8 cellular contexts compared by ENCODE assay signal in genomic region chr15:40471778-40472130, GRCh38. TPM values are rescaled to one million over a fixed set of nuclear protein-coding genes. Genes with fewer than 3 reads are reported as not detected.
DNase-seq lines count a peak whose midpoint lies in the region; ATAC-seq and TF ChIP-seq lines count a peak whose summit lies in the region.

No MANE protein-coding gene starts in this region.

- H3K36me3 Mint-ChIP-seq in T-helper 1 cell treated with Interleukin-12 subunit alpha and Interleukin-12 subunit beta and Interleukin-4 antibody, amounts not matched to agents 30 μg/mL and 1 μg/mL, for 36 hours (ENCODE audit: low read depth): peaks cover 3% of the 10 kb centered on the region
- peaks cover 0 to 3% (median 0%) of the 10 kb centered on the region in 3 donors for H3K36me3 Mint-ChIP-seq in naive thymus-derived CD8-positive, alpha-beta T cell

- peak overlapping the region; percentile 87 for H3K27ac Mint-ChIP-seq in T-helper 1 cell treated with Interleukin-12 subunit alpha and Interleukin-12 subunit beta and Interleukin-4 antibody, amounts not matched to agents 30 μg/mL and 1 μg/mL, for 36 hours
- peak overlapping the region; percentile 58 to 97 (median 87) for H3K27ac Mint-ChIP-seq in naive thymus-derived CD8-positive, alpha-beta T cell

- H3K4me3 Mint-ChIP-seq in T-helper 1 cell treated with Interleukin-12 subunit alpha and Interleukin-12 subunit beta and Interleukin-4 antibody, amounts not matched to agents 30 μg/mL and 1 μg/mL, for 36 hours: peak overlapping the region; percentile 85
- H3K4me3 Mint-ChIP-seq in naive thymus-derived CD8-positive, alpha-beta T cell: peak overlapping the region; percentile 81 to 92 (median 88)

- DNase-seq in GM10266 (ENCODE audit: extremely low spot score) (peak; percentile 44), posterior vena cava (ENCODE audit: low spot score) (no peak), NCI-H187 (lab: John Stamatoyannopoulos, UW) (no peak), putamen (ENCODE audit: low spot score) (no peak)
- peak in 2 of 10 donors; percentile 24 to 29 for DNase-seq in naive thymus-derived CD8-positive, alpha-beta T cell

- H3K27ac ChIP-seq in esophagus (ENCODE audit: low read depth in 2 of 2, low read length in 1 of 2): peak overlapping the region; percentile 3 to 83

- peaks cover 7% of the 10 kb centered on the region for H3K27me3 Mint-ChIP-seq in T-helper 1 cell treated with Interleukin-12 subunit alpha and Interleukin-12 subunit beta and Interleukin-4 antibody, amounts not matched to agents 30 μg/mL and 1 μg/mL, for 36 hours (ENCODE audit: low read depth)
- no peaks in the 10 kb centered on the region for H3K27me3 Mint-ChIP-seq in naive thymus-derived CD8-positive, alpha-beta T cell

- TF ChIP-seq CTCF in GM10266 (IDR thresholded peaks at IDR 0.05; ENCODE audit: control insufficient read depth, insufficient read depth, low read depth, missing control alignments): no peak

- H3K9me3 ChIP-seq in esophagus (ENCODE audit: control insufficient read depth in 2 of 2, insufficient read depth in 1 of 2, low read depth in 1 of 2, low read length in 1 of 2): no peaks in the 10 kb centered on the region

- ATAC-seq in HG02852 (IDR thresholded peaks at IDR 0.05; ENCODE audit: unreplicated experiment): peak; percentile 15
- ATAC-seq in naive thymus-derived CD8-positive, alpha-beta T cell: peak; percentile 31 to 52

- POLR2A ChIA-PET in naive thymus-derived CD8-positive, alpha-beta T cell (lab: Charles Lee): interaction anchor here (1.6 to 2.0 kb wide), 2 partner anchors 29 to 31 kb away, joined by 3 to 12 read pairs; partner anchors contain the start of gene BAHD1

- 6% methylated on average over 18 of the region's 18 CpGs for WGBS in esophagus, 2 donors

- peaks cover 19% of the 10 kb centered on the region for H3K4me1 Mint-ChIP-seq in T-helper 1 cell treated with Interleukin-12 subunit alpha and Interleukin-12 subunit beta and Interleukin-4 antibody, amounts not matched to agents 30 μg/mL and 1 μg/mL, for 36 hours (ENCODE audit: low read depth)
- H3K4me1 Mint-ChIP-seq in naive thymus-derived CD8-positive, alpha-beta T cell: peaks cover 10 to 36% (median 27%) of the 10 kb centered on the region in 4 donors

- peaks cover 0 to 6% of the 10 kb centered on the region in 2 donors for H3K36me3 ChIP-seq in esophagus (ENCODE audit: control insufficient read depth in 2 of 2, insufficient read depth in 2 of 2, low read length in 1 of 2)

- intact Hi-C loops in posterior vena cava (cut with DNase I): no loop called here

- H3K27me3 ChIP-seq in esophagus (ENCODE audit: control insufficient read depth in 1 of 2, insufficient read depth in 2 of 2, low read length in 2 of 2): no peaks in the 10 kb centered on the region

- H3K4me3 ChIP-seq in esophagus (ENCODE audit: low read depth in 1 of 2, low read length in 2 of 2): peak overlapping the region; percentile 54 to 75

- H3K9me3 Mint-ChIP-seq in T-helper 1 cell treated with Interleukin-12 subunit alpha and Interleukin-12 subunit beta and Interleukin-4 antibody, amounts not matched to agents 30 μg/mL and 1 μg/mL, for 36 hours: no peaks in the 10 kb centered on the region
- H3K9me3 Mint-ChIP-seq in naive thymus-derived CD8-positive, alpha-beta T cell: no peaks in the 10 kb centered on the region

- peaks cover 0 to 6% of the 10 kb centered on the region in 2 donors for H3K4me1 ChIP-seq in esophagus (ENCODE audit: control insufficient read depth in 2 of 2, insufficient read depth in 2 of 2, low read length in 1 of 2)

RNA-seq across cellular contexts. Expression of gene CHST14, which starts 1.0 kb away (rescaled TPM):
- polyA plus RNA-seq in esophagus: 1 to 10 TPM; 4.3 to 4.4 TPM
- total RNA-seq in naive thymus-derived CD8-positive, alpha-beta T cell: 1 to 10 TPM; 8.2 to 9.8 TPM
- 1 to 10 TPM in 1 of 3 donors, under 1 TPM in 2; 0.74 to 1.2 (median 0.77) TPM for polyA plus RNA-seq in naive thymus-derived CD8-positive, alpha-beta T cell
- 10 to 100 TPM; 11.8 to 15.8 TPM for total RNA-seq in posterior vena cava

RNA-seq across cellular contexts. Expression of gene BAHD1, which starts 31.0 kb away (rescaled TPM):
- polyA plus RNA-seq in esophagus: 1 to 10 TPM; 6.7 to 8.1 TPM
- 10 to 100 TPM; 37.1 to 37.6 TPM for total RNA-seq in naive thymus-derived CD8-positive, alpha-beta T cell
- 1 to 10 TPM; 1.5 to 3.3 (median 1.7) TPM for polyA plus RNA-seq in naive thymus-derived CD8-positive, alpha-beta T cell
- 10 to 100 TPM; 11.9 to 13.8 TPM for total RNA-seq in posterior vena cava
